1 cellular context compared by ENCODE assay signal in genomic region chr2:23746141-23746863, GRCh38.
TF ChIP-seq lines count a peak whose summit lies in the region.

No MANE protein-coding gene starts in this region.

TF ChIP-seq in K562, 482 proteins besides CTCF, POLR2A, EP300 and RAD21 (continued from another document):
- TF ChIP-seq ADNP (tag; IDR thresholded peaks at IDR 0.05) (peak; percentile 55), SMC3 (conservative IDR thresholded peaks at IDR 0.05; ENCODE audit: insufficient read depth, low read depth, low read length) (no peak), ZNF3 (CRISPR knock-in tag; IDR thresholded peaks at IDR 0.05) (no peak), ESRRA (IDR thresholded peaks at IDR 0.05; ENCODE audit: borderline replicate concordance, low read depth) (peak; percentile 69; the same call in 1 of the 2 replicates), NCOR1 (IDR thresholded peaks at IDR 0.05) (0 out of 2 replicates have a peak, but pooled peaks have one; percentile 31), MEIS2 (IDR thresholded peaks at IDR 0.05; ENCODE audit: partially characterized antibody) (peak; percentile 53), TRIM24 (IDR thresholded peaks at IDR 0.05) (no peak), BRD9 (IDR thresholded peaks at IDR 0.05; ENCODE audit: low read depth, partially characterized antibody) (no peak), SRF (CRISPR knock-in tag; IDR thresholded peaks at IDR 0.05) (no peak), NR2C1 (IDR thresholded peaks at IDR 0.05) (no peak), NR2C1 (tag; IDR thresholded peaks at IDR 0.05) (no peak), SAFB (IDR thresholded peaks at IDR 0.05; ENCODE audit: borderline replicate concordance, low read depth, low read length) (no peak), NEUROD1 (IDR thresholded peaks at IDR 0.05; ENCODE audit: borderline replicate concordance, low read depth, low read length, partially characterized antibody) (no peak), RBM25 (IDR thresholded peaks at IDR 0.05; ENCODE audit: low read depth, low read length, severe bottlenecking) (peak; percentile 73), PBX2 (CRISPR knock-in tag; IDR thresholded peaks at IDR 0.05; ENCODE audit: low read depth) (no peak), PBX2 (tag; conservative IDR thresholded peaks at IDR 0.05; ENCODE audit: low read depth) (0 out of 2 replicates have a peak, but pooled peaks have one; percentile 11), ARID1B (IDR thresholded peaks at IDR 0.05) (peak; percentile 54; the same call in 1 of the 2 replicates), EWSR1 (IDR thresholded peaks at IDR 0.05; ENCODE audit: borderline replicate concordance, low read depth, partially characterized antibody) (no peak), USF2 (CRISPR knock-in tag; IDR thresholded peaks at IDR 0.05) (no peak), NELFE (IDR thresholded peaks at IDR 0.05; ENCODE audit: insufficient read depth, insufficient read length) (no peak), CBFA2T3 (IDR thresholded peaks at IDR 0.05) (peak; percentile 69), CBFA2T2 (conservative IDR thresholded peaks at IDR 0.05) (peak; percentile 44), KLF13 (tag; IDR thresholded peaks at IDR 0.05; ENCODE audit: borderline replicate concordance, low read depth) (no peak)
TF ChIP-seq in K562: peak in this region for 11.
